ENCODE assay signal across 21 cellular contexts in the genomic region with DNA sequence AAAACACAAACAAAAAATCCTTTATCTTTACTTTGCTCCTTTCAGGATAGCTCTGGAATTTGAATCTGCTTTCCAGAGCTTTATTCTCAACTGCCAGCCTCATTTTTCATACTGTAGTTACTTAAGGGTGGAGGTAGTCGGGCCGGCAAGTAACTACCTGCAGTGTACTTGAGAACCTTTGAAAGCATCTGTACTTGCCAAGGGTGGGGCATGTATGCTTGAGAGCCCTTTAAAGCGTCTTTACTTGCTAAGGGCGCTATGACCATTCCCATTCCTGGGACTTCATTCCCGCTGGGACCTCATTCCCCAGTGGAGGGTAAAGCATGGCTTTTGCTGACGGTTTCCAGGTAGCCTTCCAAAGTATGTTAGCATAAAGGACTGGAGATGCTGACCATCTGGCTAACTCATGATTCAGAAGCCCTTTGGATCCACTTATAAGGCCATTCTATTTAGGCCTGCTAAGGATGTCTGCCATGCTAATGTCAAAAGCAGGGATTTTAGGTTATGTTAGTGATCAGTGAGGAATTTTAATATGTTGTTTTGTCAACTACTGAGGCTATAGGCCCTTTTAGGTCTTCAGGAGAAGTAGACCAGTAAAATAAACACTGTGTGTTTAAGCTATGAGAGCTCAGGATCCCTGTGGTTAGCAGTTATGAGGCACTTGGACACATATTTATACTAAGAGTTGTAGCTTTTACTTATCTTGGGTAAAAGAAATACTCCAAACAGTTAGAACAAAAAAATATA.
A peak's percentile ranks its signal among the peaks of the same experiment; 100 is the strongest.
DNase-seq lines count a peak whose midpoint lies in the region; ATAC-seq and TF ChIP-seq lines count a peak whose summit lies in the region.
"Had no signal": no experiment of that assay in that cellular context is flagged by ENCODE, and none has a peak within 500 bp of the region (broad histone marks: within the 10 kb centered on the region; RNA-seq: fewer than 3 reads in every experiment).

No MANE protein-coding gene starts in this region.

- CTCF ChIA-PET in BJ (lab: Yijun Ruan, JAX) = interaction anchor here (1.1 to 2.3 kb wide), 4 partner anchors 15 to 350 kb away, joined by 4 to 8 read pairs (median 4); no protein-coding TSS in a partner anchor

- H3K14ac ChIP-seq in mesenchymal stem cell (ENCODE audit: low read length in 2 of 2) = no peak overlapping the region

- H2BK12ac ChIP-seq in mesenchymal stem cell (ENCODE audit: low read length in 2 of 2) = no peak overlapping the region

- H2BK120ac ChIP-seq in mesenchymal stem cell (ENCODE audit: low read depth, low read length) = no peak overlapping the region

- no peak overlapping the region for H3K4me3 ChIP-seq in BJ (ENCODE audit: low read depth, low read length)
- H3K4me3 ChIP-seq in epithelial cell of esophagus (ENCODE audit: low read length) = no peak overlapping the region
- H3K4me3 ChIP-seq in mesenchymal stem cell (ENCODE audit: insufficient read depth in 1 of 2, low read depth in 1 of 2, low read length in 2 of 2) = no peak overlapping the region
- no peak overlapping the region for H3K4me3 ChIP-seq in mucosa of descending colon
- H3K4me3 ChIP-seq: neural progenitor cell, Peyer's patch had no signal

- 77% methylated on average over 6 of the region's 6 CpGs for WGBS in mesenchymal stem cell

- no peak overlapping the region for H3K4ac ChIP-seq in mesenchymal stem cell (ENCODE audit: low read depth in 1 of 2, low read length in 2 of 2)

- no peak overlapping the region for H3K27ac ChIP-seq in mesenchymal stem cell (ENCODE audit: low read length, poor library complexity, severe bottlenecking)
- H3K27ac ChIP-seq: neural progenitor cell, Peyer's patch had no signal

- no peaks in the 10 kb centered on the region for H3K36me3 ChIP-seq in BJ (ENCODE audit: control insufficient read depth, insufficient read depth, low read length)
- H3K36me3 ChIP-seq in mesenchymal stem cell (ENCODE audit: control insufficient read depth in 1 of 2, insufficient read depth in 2 of 2, low read depth in 1 of 2, low read length in 2 of 2) = no peaks in the 10 kb centered on the region
- H3K36me3 ChIP-seq in mucosa of descending colon (ENCODE audit: low read depth) = no peaks in the 10 kb centered on the region
- H3K36me3 ChIP-seq: neural progenitor cell, Peyer's patch had no signal

- H3K4me2 ChIP-seq in mesenchymal stem cell (ENCODE audit: low read length, poor library complexity, severe bottlenecking) = no peak overlapping the region
- H3K4me2 ChIP-seq: neural progenitor cell had no signal

- intact Hi-C loops in mucosa of descending colon (cut with DNase I, micrococcal nuclease) = no loop called here

- peak; percentile 89 for DNase-seq in BJ (ENCODE audit: low read depth)
- DNase-seq in T-helper 17 cell = no peak
- peak; percentile 47 for DNase-seq in epithelial cell of esophagus (ENCODE audit: low read depth)
- peak; percentile 91 for DNase-seq in mesenchymal stem cell
- DNase-seq in DMS53 treated with DMSO at 0.1 percent for 48 hours (lab: John Stamatoyannopoulos, UW; ENCODE audit: unreplicated experiment) = no peak
- DNase-seq in mucosa of descending colon = no peak
- DNase-seq: activated CD4-positive, alpha-beta T cell treated with anti-CD3 and anti-CD28 coated beads, Interleukin-2, amount 10 ng/mL, durations not matched to agents 7 days and 5 days; activated naive CD8-positive, alpha-beta T cell treated with anti-CD3 and anti-CD28 coated beads for 36 hours; activated T-cell treated with anti-CD3 and anti-CD28 coated beads for 4 hours; cerebellar nuclear complex; DMS 273 treated with DMSO at 0.1 percent for 48 hours; NCI-H1092 treated with DMSO at 0.1 percent for 48 hours; Peyer's patch; right cardiac atrium; stimulated activated CD4-positive, alpha-beta T cell treated with anti-CD3 and anti-CD28 coated beads, Interleukin-2, amount 100 ng/mL, for 24 hours had no signal

- no peak overlapping the region for H2BK5ac ChIP-seq in mesenchymal stem cell (ENCODE audit: low read depth, low read length, poor library complexity, severe bottlenecking)

- peaks cover 4% of the 10 kb centered on the region for H3K79me1 ChIP-seq in mesenchymal stem cell (replicated peaks; ENCODE audit: low read length, poor library complexity, severe bottlenecking)

- no peak overlapping the region for H2BK15ac ChIP-seq in mesenchymal stem cell (ENCODE audit: low read depth, poor library complexity, severe bottlenecking)

- POLR2A ChIA-PET in BJ (lab: Charles Lee) = interaction anchor here (0.6 kb wide), 1 partner anchor 160 kb away, joined by 4 read pairs; no protein-coding TSS in a partner anchor

- TF ChIP-seq CTCF in BJ (IDR thresholded peaks at IDR 0.05; ENCODE audit: insufficient read depth, low read depth, low read length) (no peak), epithelial cell of esophagus (IDR thresholded peaks at IDR 0.05; ENCODE audit: insufficient read depth, low read depth, low read length, missing control alignments) (no peak), mucosa of descending colon (IDR thresholded peaks at IDR 0.05) (no peak)

- H3K4me1 ChIP-seq in mesenchymal stem cell (ENCODE audit: control insufficient read depth, insufficient read depth, low read depth, low read length) (no peaks in the 10 kb centered on the region), mucosa of descending colon (ENCODE audit: low read depth) (no peaks in the 10 kb centered on the region)
- H3K4me1 ChIP-seq: neural progenitor cell had no signal

- no peaks in the 10 kb centered on the region for H3K27me3 ChIP-seq in BJ (ENCODE audit: control insufficient read depth, insufficient read depth, low read length)
- no peaks in the 10 kb centered on the region for H3K27me3 ChIP-seq in mesenchymal stem cell (ENCODE audit: control insufficient read depth in 1 of 2, insufficient read depth in 1 of 2, low read length in 2 of 2)
- H3K27me3 ChIP-seq: neural progenitor cell, Peyer's patch had no signal

- H3K4me3 Mint-ChIP-seq in T-helper 17 cell = no peak overlapping the region
- H3K4me3 Mint-ChIP-seq: activated CD4-positive, alpha-beta T cell treated with anti-CD3 and anti-CD28 coated beads, Interleukin-2, amount 10 ng/mL, durations not matched to agents 7 days and 5 days; activated naive CD8-positive, alpha-beta T cell treated with anti-CD3 and anti-CD28 coated beads for 36 hours; B cell; mesothelial cell of epicardium; neural progenitor cell had no signal

- ATAC-seq in T-helper 17 cell (no peak), HG02588 (IDR thresholded peaks at IDR 0.05; ENCODE audit: unreplicated experiment) (no peak), GM19023 (IDR thresholded peaks at IDR 0.05; ENCODE audit: unreplicated experiment) (no peak), mucosa of descending colon (no peak)
- ATAC-seq: right cardiac atrium, SK-N-SH treated with all-trans-retinoic acid at 6 μM for 48 hours had no signal

- peaks cover 15% of the 10 kb centered on the region for H3K4me1 Mint-ChIP-seq in T-helper 17 cell
- H3K4me1 Mint-ChIP-seq: activated naive CD8-positive, alpha-beta T cell treated with anti-CD3 and anti-CD28 coated beads for 36 hours; B cell had no signal

- no peak overlapping the region for H3K23ac ChIP-seq in mesenchymal stem cell (ENCODE audit: low read length in 2 of 2)

- no peak overlapping the region for H3K18ac ChIP-seq in mesenchymal stem cell (ENCODE audit: low read depth in 1 of 2, low read length in 2 of 2)

- peaks cover 3% of the 10 kb centered on the region for H3K36me3 Mint-ChIP-seq in T-helper 17 cell (ENCODE audit: low read depth)

- H4K91ac ChIP-seq in mesenchymal stem cell (ENCODE audit: low read length) = no peak overlapping the region

- H3K27me3 Mint-ChIP-seq in T-helper 17 cell = no peaks in the 10 kb centered on the region
- H3K27me3 Mint-ChIP-seq: activated CD4-positive, alpha-beta T cell treated with anti-CD3 and anti-CD28 coated beads, Interleukin-2, amount 10 ng/mL, durations not matched to agents 7 days and 5 days; activated naive CD8-positive, alpha-beta T cell treated with anti-CD3 and anti-CD28 coated beads for 36 hours; B cell had no signal

- H2AK5ac ChIP-seq in mesenchymal stem cell (ENCODE audit: low read length, severe bottlenecking) = no peak overlapping the region

- H3K9me3 ChIP-seq in T-helper 17 cell (ENCODE audit: control insufficient read depth, low read length, poor library complexity, severe bottlenecking) (no peaks in the 10 kb centered on the region), mesenchymal stem cell (ENCODE audit: control insufficient read depth, low read length) (no peaks in the 10 kb centered on the region), mucosa of descending colon (peaks cover 13% of the 10 kb centered on the region)
- H3K9me3 ChIP-seq: Peyer's patch had no signal

- H3K27ac Mint-ChIP-seq in T-helper 17 cell = peak overlapping the region; percentile 19
- H3K27ac Mint-ChIP-seq: activated naive CD8-positive, alpha-beta T cell treated with anti-CD3 and anti-CD28 coated beads for 36 hours; B cell; neural progenitor cell had no signal

- H2AFZ ChIP-seq in mesenchymal stem cell (ENCODE audit: low read depth, low read length) = no peak overlapping the region
- H2AFZ ChIP-seq: neural progenitor cell had no signal

- no peak overlapping the region for H3K9ac ChIP-seq in mesenchymal stem cell (ENCODE audit: low read length)
- H3K9ac ChIP-seq: neural progenitor cell had no signal

- no peak overlapping the region for H4K8ac ChIP-seq in mesenchymal stem cell (ENCODE audit: low read length)

Comparison
In these comparisons a context has a peak if more than half of its experiments do, and no peak if none do; other contexts are left out.
1. DNase-seq: peak in BJ (single experiment), epithelial cell of esophagus (single experiment) and mesenchymal stem cell (single experiment); none in T-helper 17 cell (0 of 3), DMS53 treated with DMSO at 0.1 percent for 48 hours (single experiment) and mucosa of descending colon (0 of 3).